In the genomic region with DNA sequence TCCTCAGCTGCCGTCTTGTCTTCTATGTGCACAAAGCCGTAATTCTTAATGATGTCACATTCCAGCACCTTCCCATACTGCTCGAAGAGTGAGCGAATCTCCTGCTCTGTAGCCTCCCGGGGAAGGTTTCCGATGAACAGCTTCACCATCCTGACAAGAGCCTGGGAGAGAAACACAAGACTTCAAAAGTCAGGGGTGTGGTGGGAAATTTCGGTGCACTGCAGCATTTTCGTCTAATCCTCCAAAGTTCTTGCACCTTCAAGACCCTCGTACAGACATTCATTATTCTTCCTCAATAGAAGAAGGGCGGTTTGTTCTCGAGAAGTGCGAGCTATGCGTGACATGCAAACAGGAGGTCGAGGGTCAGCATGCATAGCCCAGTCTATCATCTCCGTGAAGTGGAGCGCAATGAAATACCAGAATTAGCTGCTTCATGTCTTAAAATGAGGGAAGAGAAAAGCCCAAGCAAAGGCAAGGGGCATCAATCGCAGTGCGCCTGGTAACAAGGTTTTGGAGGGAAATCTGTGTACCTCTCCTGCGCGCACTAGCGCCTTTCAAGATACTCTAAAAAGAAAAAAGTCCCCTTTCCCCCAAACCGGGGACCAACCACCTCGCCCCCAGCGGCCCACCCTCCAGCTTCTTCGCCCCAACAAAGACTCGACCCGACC, we compare ENCODE assay signal across 1 cellular context.
TF ChIP-seq lines count a peak whose summit lies in the region.

No MANE protein-coding gene starts in this region.

TF ChIP-seq in IMR-90, 13 proteins besides CTCF, POLR2A, EP300 and RAD21:
- TF ChIP-seq CHD1 (IDR thresholded peaks at IDR 0.05; ENCODE audit: low read depth, low read length), result 0 out of 2 replicates have a peak, but pooled peaks have one; percentile 34
- TF ChIP-seq MXI1 (IDR thresholded peaks at IDR 0.05; ENCODE audit: borderline replicate concordance, low read depth, low read length), result no peak
- no peak for TF ChIP-seq BHLHE40 (IDR thresholded peaks at IDR 0.05; ENCODE audit: low read depth, low read length)
- no peak for TF ChIP-seq MAZ (IDR thresholded peaks at IDR 0.05; ENCODE audit: borderline replicate concordance, low read depth, low read length)
